8 cellular contexts compared by ENCODE assay signal in the genomic region with DNA sequence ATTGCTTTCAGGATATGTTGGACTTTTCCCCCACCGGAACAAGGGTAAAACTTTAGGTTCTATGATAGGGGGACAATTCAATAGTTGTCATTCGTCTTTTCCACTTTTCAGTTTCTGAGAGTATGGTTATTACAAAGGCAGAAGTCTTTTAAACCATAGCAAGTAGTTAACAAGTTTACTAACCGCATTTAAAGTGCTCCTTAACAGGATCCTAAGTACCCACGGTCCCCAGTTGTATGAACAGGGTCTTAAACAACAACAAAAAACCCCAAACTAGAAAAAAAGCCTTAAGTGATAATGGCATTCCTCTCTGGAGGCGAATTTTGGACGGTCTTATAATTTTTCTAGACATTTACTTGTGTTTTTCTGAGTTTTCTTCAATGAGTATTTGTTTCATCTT. TPM values are rescaled to one million over a fixed set of nuclear protein-coding genes. Genes with fewer than 3 reads are reported as not detected.
DNase-seq lines count a peak whose midpoint lies in the region; ATAC-seq and TF ChIP-seq lines count a peak whose summit lies in the region.

No MANE protein-coding gene starts in this region.

- CTCF ChIA-PET in activated naive CD4-positive, alpha-beta T cell treated with anti-CD3 and anti-CD28 coated beads for 36 hours (lab: Charles Lee): interaction anchor here (1.5 kb wide), 1 partner anchor 69 kb away, joined by 4 read pairs; no protein-coding TSS in a partner anchor

- ATAC-seq in lung (ENCODE audit: insufficient read depth, low FRiP score) (no peak), upper lobe of left lung (ENCODE audit: low FRiP score in 2 of 2) (no peak), HG02840 (IDR thresholded peaks at IDR 0.05; ENCODE audit: low FRiP score, unreplicated experiment) (no peak), HG02970 (IDR thresholded peaks at IDR 0.05; ENCODE audit: low FRiP score, unreplicated experiment) (no peak)

- H3K27me3 ChIP-seq in lung (ENCODE audit: control insufficient read depth, insufficient read depth) (no peaks in the 10 kb centered on the region), upper lobe of left lung (no peaks in the 10 kb centered on the region)

- WGBS in lung, 2 donors: 19 to 23% methylated on average over 6 of the region's 6 CpGs
- WGBS in upper lobe of left lung, 2 donors: 21 to 28% methylated on average over 6 of the region's 6 CpGs

- no peak for TF ChIP-seq EP300 in upper lobe of left lung (IDR thresholded peaks at IDR 0.05)

- H3K27ac ChIP-seq in lung (ENCODE audit: low read depth in 1 of 2, low read length in 1 of 2) (no peak overlapping the region), upper lobe of left lung (peak overlapping the region; percentile 86 to 92 (median 90))

- in situ Hi-C loops in astrocyte of the cerebellum (cut with HindIII; ENCODE audit: low sequenced_read_pairs): no loop called here

- H3K36me3 ChIP-seq in lung (ENCODE audit: control insufficient read depth in 2 of 2, insufficient read depth in 2 of 2, low read length in 2 of 2): no peaks in the 10 kb centered on the region
- peaks cover 0 to 3% (median 0%) of the 10 kb centered on the region in 4 donors for H3K36me3 ChIP-seq in upper lobe of left lung

- no peaks in the 10 kb centered on the region for H3K27me3 Mint-ChIP-seq in activated naive CD4-positive, alpha-beta T cell treated with anti-CD3 and anti-CD28 coated beads for 36 hours (ENCODE audit: low read depth)

- no peak for TF ChIP-seq CTCF in astrocyte of the cerebellum (IDR thresholded peaks at IDR 0.05; ENCODE audit: low read depth, low read length, missing control alignments)
- no peak for TF ChIP-seq CTCF in lung (IDR thresholded peaks at IDR 0.05; ENCODE audit: control extremely low read depth, extremely low read depth)
- TF ChIP-seq CTCF in upper lobe of left lung (IDR thresholded peaks at IDR 0.05): no peak

- H3K4me1 Mint-ChIP-seq in activated naive CD4-positive, alpha-beta T cell treated with anti-CD3 and anti-CD28 coated beads for 36 hours (ENCODE audit: low read depth): peaks cover 46% of the 10 kb centered on the region

- peak overlapping the region; percentile 77 for H3K4me3 ChIP-seq in astrocyte of the cerebellum (ENCODE audit: low read depth, low read length)
- peak overlapping the region; percentile 39 for H3K4me3 ChIP-seq in lung
- peak overlapping the region; percentile 85 to 95 (median 92) for H3K4me3 ChIP-seq in upper lobe of left lung

- peaks cover 0 to 13% of the 10 kb centered on the region in 2 donors for H3K4me1 ChIP-seq in lung (ENCODE audit: control insufficient read depth in 2 of 2, insufficient read depth in 2 of 2, low read length in 2 of 2)
- H3K4me1 ChIP-seq in upper lobe of left lung: peaks cover 19 to 32% (median 26%) of the 10 kb centered on the region in 4 donors

- intact Hi-C loops in activated naive CD4-positive, alpha-beta T cell treated with anti-CD3 and anti-CD28 coated beads for 36 hours (cut with micrococcal nuclease): loop anchor here (2.0 to 5.0 kb wide), 4 partner anchors 19 to 789 kb away; no protein-coding TSS in a partner anchor

- H3K9me3 ChIP-seq in lung (ENCODE audit: control insufficient read depth in 2 of 2, insufficient read depth in 1 of 2, low read length in 1 of 2) (no peaks in the 10 kb centered on the region), upper lobe of left lung (no peaks in the 10 kb centered on the region)

- no peaks in the 10 kb centered on the region for H3K9me3 Mint-ChIP-seq in activated naive CD4-positive, alpha-beta T cell treated with anti-CD3 and anti-CD28 coated beads for 36 hours

- H3K4me3 Mint-ChIP-seq in activated naive CD4-positive, alpha-beta T cell treated with anti-CD3 and anti-CD28 coated beads for 36 hours: peak overlapping the region; percentile 97

- TF ChIP-seq POLR2A in upper lobe of left lung (IDR thresholded peaks at IDR 0.05): no peak

- DNase-seq in activated naive CD4-positive, alpha-beta T cell treated with anti-CD3 and anti-CD28 coated beads for 36 hours: no peak
- no peak for DNase-seq in activated naive CD4-positive, alpha-beta T cell (lab: John Stamatoyannopoulos, UW)
- no peak for DNase-seq in astrocyte of the cerebellum (ENCODE audit: low read depth)
- no peak for DNase-seq in lung (ENCODE audit: low spot score)
- DNase-seq in upper lobe of left lung: no peak
- DNase-seq in germinal center (ENCODE audit: low spot score): no peak

- H3K36me3 Mint-ChIP-seq in activated naive CD4-positive, alpha-beta T cell treated with anti-CD3 and anti-CD28 coated beads for 36 hours (ENCODE audit: low read depth): peaks cover 6% of the 10 kb centered on the region

- peak overlapping the region; percentile 97 for H3K27ac Mint-ChIP-seq in activated naive CD4-positive, alpha-beta T cell treated with anti-CD3 and anti-CD28 coated beads for 36 hours

RNA-seq across cellular contexts. Expression of a gene that starts 0.8 kb away (rescaled TPM):
- 10 to 100 TPM; 26.2 to 27.7 TPM for total RNA-seq in activated naive CD4-positive, alpha-beta T cell treated with anti-CD3 and anti-CD28 coated beads for 36 hours
- 100 to 1,000 TPM; 175 to 205 TPM for total RNA-seq in lung
- 10 to 100 TPM; 66.1 to 83.2 TPM for polyA plus RNA-seq in lung
- 100 to 1,000 TPM; 118 to 467 (median 232) TPM for total RNA-seq in upper lobe of left lung

Comparison
In these comparisons a context has a peak if more than half of its experiments do, and no peak if none do; other contexts are left out.
1. H3K4me3 ChIP-seq: peak in every context shown above with its lines; median percentile 92 in upper lobe of left lung; 77 in astrocyte of the cerebellum; 39 in lung.
2. H3K27ac ChIP-seq: peak in upper lobe of left lung (4 of 4); none in lung (0 of 2).
3. RNA of a gene that starts 0.8 kb away (total RNA-seq): 118 to 467 TPM in upper lobe of left lung and 175 to 205 TPM in lung; 26.2 to 27.7 TPM in activated naive CD4-positive, alpha-beta T cell treated with anti-CD3 and anti-CD28 coated beads for 36 hours; every median in the first group is over 4 times any median in the second.